Comparison of ENCODE assay signal across 1 cellular context in the genomic region with DNA sequence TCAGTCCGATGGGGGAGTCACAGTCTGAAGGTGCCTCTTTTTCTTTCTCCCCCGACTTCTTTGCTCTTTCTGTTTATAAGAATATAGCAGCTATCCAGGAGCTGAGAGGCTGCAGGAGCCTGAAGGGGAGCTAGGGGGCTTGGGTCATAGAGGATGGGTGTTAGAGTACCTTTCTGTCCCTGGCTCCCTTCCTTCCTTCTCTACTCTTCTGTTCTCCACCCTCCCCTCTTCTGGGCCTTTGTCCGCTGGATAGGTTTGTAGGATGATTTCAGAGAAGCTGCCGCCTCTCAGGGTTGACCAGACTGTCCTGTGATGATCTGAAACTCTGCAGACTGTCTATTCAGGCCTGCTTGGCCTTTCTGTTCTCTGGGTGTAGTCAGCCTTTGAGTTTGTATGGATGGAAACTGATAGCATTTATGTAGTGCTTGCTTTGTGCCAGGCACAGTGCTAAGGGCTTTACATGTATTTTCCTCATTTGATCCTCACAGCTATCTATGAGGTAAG.
TF ChIP-seq lines count a peak whose summit lies in the region.

No MANE protein-coding gene starts in this region.

TF ChIP-seq in GM23338, 12 proteins besides CTCF, POLR2A, EP300 and RAD21 (continued from another document):
- TF ChIP-seq, protein P1, sequence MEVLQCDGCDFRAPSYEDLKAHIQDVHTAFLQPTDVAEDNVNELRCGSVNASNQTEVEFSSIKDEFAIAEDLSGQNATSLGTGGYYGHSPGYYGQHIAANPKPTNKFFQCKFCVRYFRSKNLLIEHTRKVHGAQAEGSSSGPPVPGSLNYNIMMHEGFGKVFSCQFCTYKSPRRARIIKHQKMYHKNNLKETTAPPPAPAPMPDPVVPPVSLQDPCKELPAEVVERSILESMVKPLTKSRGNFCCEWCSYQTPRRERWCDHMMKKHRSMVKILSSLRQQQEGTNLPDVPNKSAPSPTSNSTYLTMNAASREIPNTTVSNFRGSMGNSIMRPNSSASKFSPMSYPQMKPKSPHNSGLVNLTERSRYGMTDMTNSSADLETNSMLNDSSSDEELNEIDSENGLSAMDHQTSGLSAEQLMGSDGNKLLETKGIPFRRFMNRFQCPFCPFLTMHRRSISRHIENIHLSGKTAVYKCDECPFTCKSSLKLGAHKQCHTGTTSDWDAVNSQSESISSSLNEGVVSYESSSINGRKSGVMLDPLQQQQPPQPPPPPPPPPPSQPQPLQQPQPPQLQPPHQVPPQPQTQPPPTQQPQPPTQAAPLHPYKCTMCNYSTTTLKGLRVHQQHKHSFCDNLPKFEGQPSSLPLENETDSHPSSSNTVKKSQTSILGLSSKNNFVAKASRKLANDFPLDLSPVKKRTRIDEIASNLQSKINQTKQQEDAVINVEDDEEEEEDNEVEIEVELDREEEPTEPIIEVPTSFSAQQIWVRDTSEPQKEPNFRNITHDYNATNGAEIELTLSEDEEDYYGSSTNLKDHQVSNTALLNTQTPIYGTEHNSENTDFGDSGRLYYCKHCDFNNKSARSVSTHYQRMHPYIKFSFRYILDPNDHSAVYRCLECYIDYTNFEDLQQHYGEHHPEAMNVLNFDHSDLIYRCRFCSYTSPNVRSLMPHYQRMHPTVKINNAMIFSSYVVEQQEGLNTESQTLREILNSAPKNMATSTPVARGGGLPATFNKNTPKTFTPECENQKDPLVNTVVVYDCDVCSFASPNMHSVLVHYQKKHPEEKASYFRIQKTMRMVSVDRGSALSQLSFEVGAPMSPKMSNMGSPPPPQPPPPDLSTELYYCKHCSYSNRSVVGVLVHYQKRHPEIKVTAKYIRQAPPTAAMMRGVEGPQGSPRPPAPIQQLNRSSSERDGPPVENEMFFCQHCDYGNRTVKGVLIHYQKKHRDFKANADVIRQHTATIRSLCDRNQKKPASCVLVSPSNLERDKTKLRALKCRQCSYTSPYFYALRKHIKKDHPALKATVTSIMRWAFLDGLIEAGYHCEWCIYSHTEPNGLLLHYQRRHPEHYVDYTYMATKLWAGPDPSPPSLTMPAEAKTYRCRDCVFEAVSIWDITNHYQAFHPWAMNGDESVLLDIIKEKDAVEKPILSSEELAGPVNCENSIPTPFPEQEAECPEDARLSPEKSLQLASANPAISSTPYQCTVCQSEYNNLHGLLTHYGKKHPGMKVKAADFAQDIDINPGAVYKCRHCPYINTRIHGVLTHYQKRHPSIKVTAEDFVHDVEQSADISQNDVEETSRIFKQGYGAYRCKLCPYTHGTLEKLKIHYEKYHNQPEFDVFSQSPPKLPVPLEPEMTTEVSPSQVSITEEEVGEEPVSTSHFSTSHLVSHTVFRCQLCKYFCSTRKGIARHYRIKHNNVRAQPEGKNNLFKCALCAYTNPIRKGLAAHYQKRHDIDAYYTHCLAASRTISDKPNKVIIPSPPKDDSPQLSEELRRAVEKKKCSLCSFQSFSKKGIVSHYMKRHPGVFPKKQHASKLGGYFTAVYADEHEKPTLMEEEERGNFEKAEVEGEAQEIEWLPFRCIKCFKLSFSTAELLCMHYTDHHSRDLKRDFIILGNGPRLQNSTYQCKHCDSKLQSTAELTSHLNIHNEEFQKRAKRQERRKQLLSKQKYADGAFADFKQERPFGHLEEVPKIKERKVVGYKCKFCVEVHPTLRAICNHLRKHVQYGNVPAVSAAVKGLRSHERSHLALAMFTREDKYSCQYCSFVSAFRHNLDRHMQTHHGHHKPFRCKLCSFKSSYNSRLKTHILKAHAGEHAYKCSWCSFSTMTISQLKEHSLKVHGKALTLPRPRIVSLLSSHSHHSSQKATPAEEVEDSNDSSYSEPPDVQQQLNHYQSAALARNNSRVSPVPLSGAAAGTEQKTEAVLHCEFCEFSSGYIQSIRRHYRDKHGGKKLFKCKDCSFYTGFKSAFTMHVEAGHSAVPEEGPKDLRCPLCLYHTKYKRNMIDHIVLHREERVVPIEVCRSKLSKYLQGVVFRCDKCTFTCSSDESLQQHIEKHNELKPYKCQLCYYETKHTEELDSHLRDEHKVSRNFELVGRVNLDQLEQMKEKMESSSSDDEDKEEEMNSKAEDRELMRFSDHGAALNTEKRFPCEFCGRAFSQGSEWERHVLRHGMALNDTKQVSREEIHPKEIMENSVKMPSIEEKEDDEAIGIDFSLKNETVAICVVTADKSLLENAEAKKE (CRISPR knock-in tag; IDR thresholded peaks at IDR 0.05) = no peak
